Comparison of ENCODE assay signal across 13 cellular contexts in the genomic region with DNA sequence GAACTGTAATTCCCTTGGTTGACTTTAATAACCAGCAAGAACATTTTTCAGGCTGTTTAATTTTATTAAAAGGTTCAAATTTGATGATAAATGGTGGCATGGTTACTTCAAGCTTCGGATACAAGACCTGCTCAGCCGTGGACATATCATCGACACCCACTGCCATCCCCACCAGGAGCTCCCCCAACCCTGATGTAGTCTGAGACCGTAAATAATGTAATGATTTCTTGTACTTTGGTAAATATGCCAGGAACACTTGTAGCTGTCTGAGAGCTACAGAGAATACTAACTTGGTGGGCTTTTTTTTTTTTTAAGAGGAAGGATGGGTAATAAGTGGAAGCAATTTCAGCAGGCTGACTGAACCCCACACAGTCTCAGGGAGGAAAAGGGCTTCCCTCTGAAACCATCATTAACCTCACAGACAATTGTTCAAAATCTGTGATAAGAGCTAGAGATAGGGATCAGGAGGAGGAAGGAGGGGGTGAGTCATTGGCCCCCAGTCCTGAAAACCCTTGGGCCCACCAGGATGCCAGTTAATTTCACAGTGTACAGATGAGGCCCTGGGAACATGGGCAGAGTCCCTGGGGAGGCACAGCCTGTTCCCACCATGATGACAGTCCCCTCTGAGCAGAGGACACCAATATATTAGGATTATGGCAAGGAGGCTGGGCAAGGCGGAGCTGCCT. TPM values are rescaled to one million over a fixed set of nuclear protein-coding genes. Genes with fewer than 3 reads are reported as not detected.
DNase-seq lines count a peak whose midpoint lies in the region; ATAC-seq and TF ChIP-seq lines count a peak whose summit lies in the region.
"Had no signal": no experiment of that assay in that cellular context is flagged by ENCODE, and none has a peak within 500 bp of the region (broad histone marks: within the 10 kb centered on the region; RNA-seq: fewer than 3 reads in every experiment).

No MANE protein-coding gene starts in this region.

- TF ChIP-seq CTCF in foreskin keratinocyte (conservative IDR thresholded peaks at IDR 0.05): no peak
- TF ChIP-seq CTCF in stomach (IDR thresholded peaks at IDR 0.05): no peak

- no peak for DNase-seq in foreskin keratinocyte
- DNase-seq in activated CD8-positive, alpha-beta memory T cell treated with anti-CD3 and anti-CD28 coated beads, Interleukin-2, amount 50 U/mL, for 48 hours: no peak
- no peak for DNase-seq in NCI-H1048 (lab: John Stamatoyannopoulos, UW)
- DNase-seq in stomach: no peak
- DNase-seq in epidermal melanocyte (ENCODE audit: insufficient read length, low spot score): no peak
- DNase-seq: activated effector memory CD4-positive, alpha-beta T cell treated with anti-CD3 and anti-CD28 coated beads, Interleukin-2, amount 50 U/mL, for 16 hours; COR-L47; NCI-H2029 treated with DMSO at 0.1 percent for 48 hours had no signal

- peak overlapping the region; percentile 53 for H3K27ac ChIP-seq in foreskin keratinocyte
- no peak overlapping the region for H3K27ac ChIP-seq in stomach

- H3K4me1 ChIP-seq in foreskin keratinocyte: peaks cover 31% of the 10 kb centered on the region
- no peaks in the 10 kb centered on the region for H3K4me1 ChIP-seq in stomach

- ATAC-seq in GM18868 (IDR thresholded peaks at IDR 0.05; ENCODE audit: unreplicated experiment) (peak; percentile 33), GM21723 (IDR thresholded peaks at IDR 0.05; ENCODE audit: unreplicated experiment) (peak; percentile 20), HG03159 (IDR thresholded peaks at IDR 0.05; ENCODE audit: unreplicated experiment) (peak; percentile 17), foreskin keratinocyte (no peak)

- 89 to 96% (median 93%) methylated on average over 5 of the region's 5 CpGs for WGBS in stomach, 5 donors

- no peak overlapping the region for H3K4me3 ChIP-seq in stomach

- intact Hi-C loops in stomach (cut with DNase I; ENCODE audit: low total_unique reads): no loop called here

- H3K9me3 ChIP-seq in stomach: peaks cover 0 to 7% (median 2%) of the 10 kb centered on the region in 4 donors

- TF ChIP-seq POLR2A in stomach (IDR thresholded peaks at IDR 0.05): no peak

- no peaks in the 10 kb centered on the region for H3K27me3 ChIP-seq in foreskin keratinocyte
- no peaks in the 10 kb centered on the region for H3K27me3 ChIP-seq in stomach

- H3K36me3 ChIP-seq in stomach: no peaks in the 10 kb centered on the region

- TF ChIP-seq EP300 in stomach (IDR thresholded peaks at IDR 0.05): no peak

RNA-seq across cellular contexts. Expression of a gene that starts 56.0 kb away (rescaled TPM):
- total RNA-seq in foreskin keratinocyte (2.1 and 4.4 TPM in 2 replicates), stomach (1 to 10 TPM in 2 of 5 donors, not detected in 3; 1.4 to 2.0 TPM)
- polyA plus RNA-seq in foreskin keratinocyte (2.2 and 3.5 TPM in 2 replicates), stomach (under 1 TPM in 2 of 3 donors, not detected in 1; 0.12 to 0.25 TPM)
- total RNA-seq: cerebellum had no signal
- polyA plus RNA-seq: neural cell had no signal
